Comparison of ENCODE assay signal across 9 cellular contexts in the genomic region with DNA sequence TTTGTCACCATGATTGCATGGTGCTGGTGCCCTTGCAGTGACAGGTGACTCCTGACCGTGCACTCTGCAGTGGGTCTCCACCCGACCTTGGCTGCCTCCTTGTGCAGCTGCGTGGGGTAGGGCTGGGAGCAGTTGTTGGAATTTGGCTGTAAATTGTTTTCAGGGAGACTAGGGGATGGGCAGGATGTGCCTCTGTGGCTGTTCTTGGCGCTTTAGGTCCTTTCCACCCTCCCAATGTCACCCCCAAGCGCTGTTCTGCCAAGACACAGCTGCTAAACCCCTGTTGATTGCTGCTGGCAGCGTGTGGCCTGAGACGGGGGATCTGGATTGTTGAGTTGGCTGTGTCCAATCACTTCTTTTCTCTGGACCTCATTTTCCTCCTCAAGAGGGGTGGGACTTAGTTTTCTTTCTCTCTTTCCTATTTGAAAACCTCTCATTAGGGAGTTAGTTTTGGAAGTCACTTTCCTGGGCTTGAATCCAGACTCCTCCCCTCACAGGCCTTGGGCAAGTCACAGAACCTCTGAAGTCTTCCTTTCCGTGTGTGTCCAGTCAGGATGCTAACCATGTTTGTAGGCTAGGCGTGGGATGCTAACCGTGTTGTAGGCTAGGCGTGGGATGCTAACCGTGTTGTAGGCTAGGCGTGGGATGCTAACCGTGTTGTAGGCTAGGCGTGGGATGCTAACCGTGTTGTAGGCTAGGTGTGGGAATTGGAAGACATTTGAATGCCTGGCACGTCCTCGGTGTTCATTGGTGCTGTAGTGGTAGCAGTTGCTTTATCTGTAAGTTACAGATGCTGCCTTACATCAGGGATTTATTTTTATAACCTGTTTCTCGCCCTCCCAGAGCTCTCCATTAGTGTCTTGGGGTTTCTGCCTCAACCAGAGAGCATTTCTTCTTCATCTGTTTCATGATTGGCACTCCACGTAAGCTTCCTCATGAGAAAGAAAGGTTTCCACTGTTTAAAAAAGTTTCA. TPM values are rescaled to one million over a fixed set of nuclear protein-coding genes. Genes with fewer than 3 reads are reported as not detected.
A peak's percentile ranks its signal among the peaks of the same experiment; 100 is the strongest.
DNase-seq lines count a peak whose midpoint lies in the region; ATAC-seq and TF ChIP-seq lines count a peak whose summit lies in the region.
"Had no signal": no experiment of that assay in that cellular context is flagged by ENCODE, and none has a peak within 500 bp of the region (broad histone marks: within the 10 kb centered on the region; RNA-seq: fewer than 3 reads in every experiment).

No MANE protein-coding gene starts in this region.

- H3K4me3 ChIP-seq in fibroblast of mammary gland (ENCODE audit: control insufficient read depth, low read depth, low read length): no peak overlapping the region
- H3K4me3 ChIP-seq in neuronal stem cell (ENCODE audit: low read length in 2 of 2): no peak overlapping the region

- H4K91ac ChIP-seq in neuronal stem cell (ENCODE audit: low read depth, low read length, poor library complexity): no peak overlapping the region

- no peaks in the 10 kb centered on the region for H3K9me3 Mint-ChIP-seq in Calu3 (ENCODE audit: low read depth, unreplicated experiment)
- H3K9me3 Mint-ChIP-seq: IgD-negative memory B cell had no signal

- no CpG with 5 or more reads among the region's 20 CpGs for WGBS in neuronal stem cell (ENCODE audit: extremely low coverage in 2 of 2, insufficient read length in 2 of 2, insufficient replicate concordance in 1 of 2), 2 donors

- H3K4me1 ChIP-seq in neuronal stem cell (ENCODE audit: control insufficient read depth in 2 of 2, insufficient read depth in 1 of 2, low read depth in 1 of 2, low read length in 2 of 2): peaks cover 37 to 42% of the 10 kb centered on the region in 2 donors

- no peaks in the 10 kb centered on the region for H3K9me3 ChIP-seq in neuronal stem cell (replicated peaks in 1 of 2; ENCODE audit: control insufficient read depth in 2 of 2, insufficient read depth in 1 of 2, low read depth in 1 of 2, low read length in 2 of 2)

- no peak overlapping the region for H3K4me2 ChIP-seq in neuronal stem cell (ENCODE audit: insufficient read depth, low read length, poor library complexity, severe bottlenecking)

- H3K23ac ChIP-seq in neuronal stem cell (ENCODE audit: low read depth, low read length, poor library complexity): no peak overlapping the region

- no peak for DNase-seq in Calu3
- no peak for DNase-seq in RWPE1 (ENCODE audit: low spot score)
- DNase-seq in fibroblast of mammary gland (ENCODE audit: low read depth): peak; percentile 83
- DNase-seq in neuronal stem cell (ENCODE audit: low spot score): no peak
- DNase-seq in DMS79 treated with DMSO at 0.1 percent for 48 hours (lab: John Stamatoyannopoulos, UW): no peak
- DNase-seq in putamen (ENCODE audit: low spot score): no peak
- DNase-seq in NAMALWA (ENCODE audit: low spot score): no peak

- no peaks in the 10 kb centered on the region for H3K27me3 ChIP-seq in neuronal stem cell (ENCODE audit: control insufficient read depth in 3 of 3, insufficient read depth in 3 of 3, low read depth in 1 of 3, low read length in 3 of 3)

- peak overlapping the region; percentile 37 for H3K4me3 Mint-ChIP-seq in Calu3 (ENCODE audit: low read depth, unreplicated experiment)

- peak overlapping the region; percentile 87 for H3K27ac ChIP-seq in RWPE1
- H3K27ac ChIP-seq in neuronal stem cell (replicated peaks; ENCODE audit: low read length): no peak overlapping the region

- POLR2A ChIA-PET in RWPE1 (lab: Yijun Ruan, JAX; ENCODE audit: low non-redundant PET): no interaction called here

- H2BK15ac ChIP-seq in neuronal stem cell (ENCODE audit: low read length): no peak overlapping the region

- no peak overlapping the region for H3K14ac ChIP-seq in neuronal stem cell (ENCODE audit: low read length)

- peaks cover 26% of the 10 kb centered on the region for H3K79me1 ChIP-seq in neuronal stem cell (ENCODE audit: low read depth, low read length)

- BruUV-seq in Calu3 (replicated peaks; lab: Mats Ljungman, UMichigan): no TSS peak

- peaks cover 0 to 6% of the 10 kb centered on the region in 2 donors for H3K36me3 ChIP-seq in neuronal stem cell (replicated peaks in 1 of 2; ENCODE audit: control insufficient read depth in 2 of 2, insufficient read depth in 2 of 2, low read length in 2 of 2)

- H2AFZ ChIP-seq in neuronal stem cell (ENCODE audit: low read length): no peak overlapping the region

- H3K4me1 Mint-ChIP-seq in Calu3 (ENCODE audit: low read depth, unreplicated experiment): peaks cover 84% of the 10 kb centered on the region

- no peak overlapping the region for H3K18ac ChIP-seq in neuronal stem cell (ENCODE audit: low read length)

- H3K27ac Mint-ChIP-seq in Calu3 (ENCODE audit: unreplicated experiment): peak overlapping the region; percentile 74

- intact Hi-C loops in Calu3 (cut with micrococcal nuclease; ENCODE audit: unreplicated experiment): no loop called here

- peak overlapping the region; percentile 32 for H3K9ac ChIP-seq in neuronal stem cell (ENCODE audit: low read depth, low read length, poor library complexity)

- H2BK5ac ChIP-seq in neuronal stem cell (ENCODE audit: low read length): no peak overlapping the region

- CTCF ChIA-PET in Calu3 (lab: Charles Lee) (no interaction called here), RWPE1 (lab: Yijun Ruan, JAX) (interaction anchor here (1.2 kb wide), 1 partner anchor 11 kb away, joined by 3 read pairs; no protein-coding TSS in a partner anchor)

- H4K8ac ChIP-seq in neuronal stem cell (ENCODE audit: low read depth, low read length): no peak overlapping the region

- ATAC-seq in HG03108 (IDR thresholded peaks at IDR 0.05; ENCODE audit: unreplicated experiment): no peak

- no peak overlapping the region for H3K4ac ChIP-seq in neuronal stem cell (ENCODE audit: low read length)

- H3K27me3 Mint-ChIP-seq in Calu3 (ENCODE audit: unreplicated experiment): no peaks in the 10 kb centered on the region

- no peak overlapping the region for H2BK120ac ChIP-seq in neuronal stem cell (ENCODE audit: low read depth, low read length)

- peaks cover 23% of the 10 kb centered on the region for H3K36me3 Mint-ChIP-seq in Calu3 (ENCODE audit: insufficient read depth, unreplicated experiment)

- TF ChIP-seq CTCF in Calu3 (IDR thresholded peaks at IDR 0.05; ENCODE audit: unreplicated experiment): no peak
- no peak for TF ChIP-seq CTCF in RWPE1 (conservative IDR thresholded peaks at IDR 0.05; ENCODE audit: low read depth)
- no peak for TF ChIP-seq CTCF in fibroblast of mammary gland (conservative IDR thresholded peaks at IDR 0.05; ENCODE audit: control insufficient read depth, insufficient read depth, low read depth, low read length)

- H2BK12ac ChIP-seq in neuronal stem cell (ENCODE audit: low read length): no peak overlapping the region

- no peak overlapping the region for H2AK5ac ChIP-seq in neuronal stem cell (ENCODE audit: low read depth, low read length)

RNA-seq across cellular contexts. Expression of a gene that starts 8.6 kb away (rescaled TPM):
- 109 and 127 TPM in 2 replicates for total RNA-seq in Calu3 (2022)
- polyA plus RNA-seq in neuronal stem cell (2013, experiment 1 of 2): 14.0 TPM
- polyA plus RNA-seq in neuronal stem cell (2013, experiment 2 of 2): 13.5 TPM
